ENCODE assay signal across 8 cellular contexts in the genomic region with DNA sequence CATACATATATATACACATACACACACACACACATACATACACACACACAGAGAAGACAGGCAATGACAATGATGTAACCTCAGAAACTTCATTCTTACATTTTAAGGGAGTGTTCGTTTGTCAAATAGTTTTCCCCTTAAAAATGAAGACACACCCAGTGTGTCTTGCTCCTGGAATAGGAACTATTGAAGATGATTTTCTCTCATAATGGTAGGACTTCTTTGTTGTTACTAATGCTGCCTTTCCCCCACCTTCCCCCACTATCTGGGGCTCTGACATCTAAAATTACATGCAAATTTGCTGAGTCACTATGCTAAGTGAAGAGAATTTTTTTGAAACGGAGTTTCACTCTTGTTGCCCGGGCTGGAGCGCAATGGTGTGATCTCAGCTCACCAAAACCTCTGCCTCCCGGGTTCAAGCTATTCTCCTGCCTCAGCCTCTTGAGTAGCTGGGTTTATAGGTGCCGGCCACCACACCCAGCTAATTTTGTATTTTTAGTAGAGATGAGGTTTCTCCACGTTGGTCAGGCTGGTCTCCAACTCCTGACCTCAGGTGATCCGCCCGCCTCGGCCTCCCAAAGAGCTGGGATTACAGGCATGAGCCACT. TPM values are rescaled to one million over a fixed set of nuclear protein-coding genes. Genes with fewer than 3 reads are reported as not detected.
DNase-seq lines count a peak whose midpoint lies in the region; ATAC-seq and TF ChIP-seq lines count a peak whose summit lies in the region.
"Not testable (repeated sequence)": the region's sequence is repeated elsewhere in the genome, so short reads cannot be mapped to it uniquely, and the experiment has no call there.

No MANE protein-coding gene starts in this region.

- TF ChIP-seq CTCF in epithelial cell of esophagus (IDR thresholded peaks at IDR 0.05; ENCODE audit: insufficient read depth, low read depth, low read length, missing control alignments); smooth muscle cell (IDR thresholded peaks at IDR 0.05; ENCODE audit: borderline replicate concordance, insufficient read depth, poor library complexity, severe bottlenecking): not testable (repeated sequence)

- peak overlapping the region; percentile 31 for H3K27ac Mint-ChIP-seq in activated CD4-positive, alpha-beta T cell treated with anti-CD3 and anti-CD28 coated beads for 36 hours

- peaks cover 56% of the 10 kb centered on the region for H3K36me3 ChIP-seq in HUES64 (ENCODE audit: insufficient read depth, low read length)
- H3K36me3 ChIP-seq in smooth muscle cell (ENCODE audit: low read depth), result peaks cover 26% of the 10 kb centered on the region

- not testable (repeated sequence) for H4K20me1 ChIP-seq in smooth muscle cell (ENCODE audit: low read depth)

- peak overlapping the region; percentile 36; the same call in 1 of the 2 replicates for H3K9ac ChIP-seq in HUES64 (ENCODE audit: low read depth, low read length)
- H3K9ac ChIP-seq in smooth muscle cell (ENCODE audit: low read depth), result peak overlapping the region; percentile 9

- ATAC-seq in GM21390 (IDR thresholded peaks at IDR 0.05; ENCODE audit: unreplicated experiment), result peak; percentile 63
- not testable (repeated sequence) for ATAC-seq in activated CD4-positive, alpha-beta T cell treated with anti-CD3 and anti-CD28 coated beads for 36 hours

- H3K27me3 Mint-ChIP-seq in activated CD4-positive, alpha-beta T cell treated with anti-CD3 and anti-CD28 coated beads for 36 hours, result not testable (repeated sequence)

- not testable (repeated sequence) for H2AFZ ChIP-seq in smooth muscle cell (ENCODE audit: low read depth)

- intact Hi-C loops in activated CD4-positive, alpha-beta T cell treated with anti-CD3 and anti-CD28 coated beads for 36 hours (cut with DNase I, micrococcal nuclease), result not testable (repeated sequence)

- H3K79me2 ChIP-seq in smooth muscle cell (ENCODE audit: low read depth), result not testable (repeated sequence)

- H3K4me3 Mint-ChIP-seq in activated CD4-positive, alpha-beta T cell treated with anti-CD3 and anti-CD28 coated beads for 36 hours, result not testable (repeated sequence)

- H3K9me3 Mint-ChIP-seq in activated CD4-positive, alpha-beta T cell treated with anti-CD3 and anti-CD28 coated beads for 36 hours (ENCODE audit: low read depth), result not testable (repeated sequence)

- not testable (repeated sequence) for H3K4me1 Mint-ChIP-seq in activated CD4-positive, alpha-beta T cell treated with anti-CD3 and anti-CD28 coated beads for 36 hours

- H3K27ac ChIP-seq in HUES64 (ENCODE audit: low read depth, low read length) (peak overlapping the region; percentile 12; the same call in 1 of the 2 replicates), smooth muscle cell (ENCODE audit: low read depth) (peak overlapping the region; percentile 42)

- 72% methylated on average over 9 of the region's 10 CpGs for WGBS in HUES64
- 63% methylated on average over 10 of the region's 10 CpGs for WGBS in smooth muscle cell (ENCODE audit: low lambda C conversion rate)

- POLR2A ChIA-PET in activated CD4-positive, alpha-beta T cell treated with anti-CD3 and anti-CD28 coated beads for 36 hours (lab: Charles Lee), result not testable (repeated sequence)

- not testable (repeated sequence) for H3K4me1 ChIP-seq in HUES64 (ENCODE audit: insufficient read depth, low read length); smooth muscle cell (ENCODE audit: low read depth)

- peaks cover 24% of the 10 kb centered on the region for H3K36me3 Mint-ChIP-seq in activated CD4-positive, alpha-beta T cell treated with anti-CD3 and anti-CD28 coated beads for 36 hours (ENCODE audit: low read depth)

- H3F3A ChIP-seq in smooth muscle cell (ENCODE audit: low read depth), result not testable (repeated sequence)

- H3K4me2 ChIP-seq in smooth muscle cell, result peak overlapping the region; percentile 66

- not testable (repeated sequence) for H3K9me3 ChIP-seq in HUES64 (ENCODE audit: insufficient read depth, low read depth, low read length); smooth muscle cell (replicated peaks; ENCODE audit: low read depth)

- DNase-seq in CD1c-positive myeloid dendritic cell (ENCODE audit: extremely low spot score), result peak; percentile 43
- peak; percentile 75 to 79 for DNase-seq in NOMO-1 (lab: John Stamatoyannopoulos, UW; ENCODE audit: unreplicated experiment in 2 of 2)
- peak; percentile 8 for DNase-seq in activated CD4-positive, alpha-beta T cell treated with anti-CD3 and anti-CD28 coated beads for 36 hours
- peak; percentile 72 for DNase-seq in epithelial cell of esophagus (ENCODE audit: low read depth)
- DNase-seq in iris pigment epithelial cell (ENCODE audit: low read depth), result peak; percentile 90
- not testable (repeated sequence) for DNase-seq in smooth muscle cell (lab: John Stamatoyannopoulos, UW; ENCODE audit: unreplicated experiment)

- not testable (repeated sequence) for H3K4me3 ChIP-seq in HUES64 (ENCODE audit: low read length); epithelial cell of esophagus (ENCODE audit: low read length); smooth muscle cell

- H3K27me3 ChIP-seq in HUES64 (ENCODE audit: insufficient read depth, low read length); smooth muscle cell (ENCODE audit: low read depth): not testable (repeated sequence)

- CTCF ChIA-PET in activated CD4-positive, alpha-beta T cell treated with anti-CD3 and anti-CD28 coated beads for 36 hours (lab: Charles Lee), result interaction anchor here (0.5 to 1.1 kb wide), 5 partner anchors 11 to 246 kb away, joined by 3 to 4 read pairs (median 3); no protein-coding TSS in a partner anchor

RNA-seq across cellular contexts. Expression of a gene that starts 48.1 kb away (rescaled TPM):
- polyA plus RNA-seq in HUES64 (2013, experiment 1 of 2), result 24.6 TPM
- 22.3 TPM for polyA plus RNA-seq in HUES64 (2013, experiment 2 of 2)
- 10 to 100 TPM; 14.0 to 20.3 TPM for total RNA-seq in activated CD4-positive, alpha-beta T cell treated with anti-CD3 and anti-CD28 coated beads for 36 hours
- total RNA-seq in smooth muscle cell, result 16.8 and 22.2 TPM in 2 replicates
- 8.4 and 10.8 TPM in 2 replicates for polyA plus RNA-seq in smooth muscle cell

RNA-seq across cellular contexts. Expression of a gene that starts 48.1 kb away (rescaled TPM):
- polyA plus RNA-seq in HUES64 (2013, experiment 1 of 2), result 12.6 TPM
- 14.3 TPM for polyA plus RNA-seq in HUES64 (2013, experiment 2 of 2)
- total RNA-seq in activated CD4-positive, alpha-beta T cell treated with anti-CD3 and anti-CD28 coated beads for 36 hours, result 1 to 10 TPM; 6.6 to 7.9 TPM
- total RNA-seq in smooth muscle cell, result 30.5 and 49.7 TPM in 2 replicates
- polyA plus RNA-seq in smooth muscle cell, result 42.8 and 53.7 TPM in 2 replicates

RNA-seq across cellular contexts. Expression of a gene that starts 49.6 kb away (rescaled TPM):
- 16.0 TPM for polyA plus RNA-seq in HUES64 (2013, experiment 1 of 2)
- 12.3 TPM for polyA plus RNA-seq in HUES64 (2013, experiment 2 of 2)
- total RNA-seq in activated CD4-positive, alpha-beta T cell treated with anti-CD3 and anti-CD28 coated beads for 36 hours, result 10 to 100 TPM; 28.4 to 31.6 TPM
- total RNA-seq in smooth muscle cell, result 2.7 and 4.9 TPM in 2 replicates
- polyA plus RNA-seq in smooth muscle cell, result 9.0 and 10.2 TPM in 2 replicates
